ENCODE assay signal across 8 cellular contexts in the genomic region with DNA sequence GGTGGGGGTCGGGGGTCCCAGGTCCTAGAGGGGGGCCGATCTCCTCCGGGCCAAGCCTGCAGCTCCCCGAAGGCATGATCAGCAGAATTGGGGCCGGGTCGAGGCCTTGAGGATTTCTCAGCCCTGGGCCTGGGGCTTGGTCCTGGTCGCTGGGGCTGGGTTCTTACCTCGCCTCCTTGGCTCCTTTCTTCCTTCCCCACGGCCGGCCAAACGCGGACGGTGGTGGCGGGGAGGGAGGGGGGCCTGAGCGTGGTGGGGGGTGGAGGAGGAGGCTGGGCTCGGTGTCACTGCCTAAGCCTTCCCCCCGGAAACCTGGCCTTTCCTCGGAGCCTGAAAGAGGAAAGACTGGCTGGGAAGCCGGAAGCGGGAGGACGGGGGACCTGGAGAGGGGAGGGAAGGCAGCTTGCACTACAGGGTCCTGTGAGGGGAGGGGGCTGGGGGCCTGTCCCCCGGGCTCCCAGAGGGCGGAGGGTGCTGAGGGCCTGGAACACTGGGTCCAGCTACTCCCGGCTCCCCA. TPM values are rescaled to one million over a fixed set of nuclear protein-coding genes. Genes with fewer than 3 reads are reported as not detected.
DNase-seq lines count a peak whose midpoint lies in the region; TF ChIP-seq lines count a peak whose summit lies in the region.

A gene with protein sequence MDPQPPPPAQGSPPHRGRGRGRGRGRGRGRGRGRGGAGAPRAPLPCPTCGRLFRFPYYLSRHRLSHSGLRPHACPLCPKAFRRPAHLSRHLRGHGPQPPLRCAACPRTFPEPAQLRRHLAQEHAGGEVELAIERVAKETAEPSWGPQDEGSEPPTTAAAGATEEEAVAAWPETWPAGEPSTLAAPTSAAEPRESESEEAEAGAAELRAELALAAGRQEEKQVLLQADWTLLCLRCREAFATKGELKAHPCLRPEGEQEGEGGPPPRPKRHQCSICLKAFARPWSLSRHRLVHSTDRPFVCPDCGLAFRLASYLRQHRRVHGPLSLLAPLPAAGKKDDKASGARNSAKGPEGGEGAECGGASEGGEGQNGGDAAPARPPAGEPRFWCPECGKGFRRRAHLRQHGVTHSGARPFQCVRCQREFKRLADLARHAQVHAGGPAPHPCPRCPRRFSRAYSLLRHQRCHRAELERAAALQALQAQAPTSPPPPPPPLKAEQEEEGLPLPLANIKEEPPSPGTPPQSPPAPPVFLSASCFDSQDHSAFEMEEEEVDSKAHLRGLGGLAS (minus strand): TSS at position 221 of the 517 bp plus-strand sequence. CDS start 1,209 bp downstream, outside the sequence.

- DNase-seq in activated gamma-delta T cell treated with Interleukin-2 at 50 U/mL for 16 hours (peak; percentile 71), activated gamma-delta T cell (lab: John Stamatoyannopoulos, UW) (no peak), NCI-H1417 treated with DMSO at 0.1 percent for 48 hours (lab: John Stamatoyannopoulos, UW) (peak; percentile 25), SW480 (ENCODE audit: low spot score) (peak; percentile 86), amniotic stem cell (lab: John Stamatoyannopoulos, UW) (peak; percentile 69), left ventricle myocardium inferior (peak; percentile 89), posterior vena cava (ENCODE audit: low spot score) (peak; percentile 96), transverse colon (peak; percentile 90)

- peaks cover 36% of the 10 kb centered on the region for H3K4me1 ChIP-seq in left ventricle myocardium inferior
- peaks cover 0 to 28% (median 21%) of the 10 kb centered on the region in 4 donors for H3K4me1 ChIP-seq in transverse colon

- H3K27me3 ChIP-seq in left ventricle myocardium inferior (ENCODE audit: low read depth), result no peaks in the 10 kb centered on the region
- H3K27me3 ChIP-seq in transverse colon, result peaks cover under 1% of the 10 kb centered on the region

- intact Hi-C loops in left ventricle myocardium inferior (cut with micrococcal nuclease), result no loop called here
- intact Hi-C loops in posterior vena cava (cut with DNase I), result no loop called here
- intact Hi-C loops in transverse colon (cut with DNase I; ENCODE audit: low total_unique reads), result loop anchor here (2.0 to 10.0 kb wide), 2 partner anchors 62 to 66 kb away; a partner anchor contains a TSS

- TF ChIP-seq EP300 in transverse colon (IDR thresholded peaks at IDR 0.05; ENCODE audit: low read depth), result no peak

- 2% methylated on average over 19 of the region's 24 CpGs; no CpG with 5 or more reads in 1 of the 2 donors for WGBS in transverse colon (ENCODE audit: low coverage in 1 of 2), 2 donors

- H3K4me3 ChIP-seq in left ventricle myocardium inferior, result peak within 1 kb of the TSS; percentile 95
- peak within 1 kb of the TSS; percentile 71 to 95 (median 86) for H3K4me3 ChIP-seq in transverse colon

- H3K27ac ChIP-seq in left ventricle myocardium inferior (replicated peaks) (peak within 1 kb of the TSS; percentile 97), transverse colon (peak within 1 kb of the TSS; percentile 86 to 94 (median 90))

- TF ChIP-seq POLR2A in transverse colon (IDR thresholded peaks at IDR 0.05), result no peak

- TF ChIP-seq CTCF in left ventricle myocardium inferior (IDR thresholded peaks at IDR 0.05; ENCODE audit: borderline replicate concordance) (no peak), transverse colon (IDR thresholded peaks at IDR 0.05) (no peak)

- H3K9me3 ChIP-seq in left ventricle myocardium inferior (replicated peaks) (no peaks in the 10 kb centered on the region), transverse colon (no peaks in the 10 kb centered on the region)

- H3K36me3 ChIP-seq in left ventricle myocardium inferior, result peaks cover 31% of the 10 kb centered on the region
- peaks cover 0 to 6% (median 0%) of the 10 kb centered on the region in 4 donors for H3K36me3 ChIP-seq in transverse colon

- in situ Hi-C loops in transverse colon (cut with MboI; ENCODE audit: low pct_ligation_motif_present in 1 of 4, low pct_unique_long_range_greater_than_20kb in 1 of 4, low sequenced_read_pairs in 3 of 4), result no loop called here

RNA-seq across cellular contexts. Expression of the gene that starts here (rescaled TPM):
- 11.5 TPM for total RNA-seq in left ventricle myocardium inferior
- 1 to 10 TPM; 7.4 to 7.6 TPM for total RNA-seq in posterior vena cava
- total RNA-seq in transverse colon, result 1 to 10 TPM; 2.0 to 5.6 (median 2.9) TPM
